In the genomic region with DNA sequence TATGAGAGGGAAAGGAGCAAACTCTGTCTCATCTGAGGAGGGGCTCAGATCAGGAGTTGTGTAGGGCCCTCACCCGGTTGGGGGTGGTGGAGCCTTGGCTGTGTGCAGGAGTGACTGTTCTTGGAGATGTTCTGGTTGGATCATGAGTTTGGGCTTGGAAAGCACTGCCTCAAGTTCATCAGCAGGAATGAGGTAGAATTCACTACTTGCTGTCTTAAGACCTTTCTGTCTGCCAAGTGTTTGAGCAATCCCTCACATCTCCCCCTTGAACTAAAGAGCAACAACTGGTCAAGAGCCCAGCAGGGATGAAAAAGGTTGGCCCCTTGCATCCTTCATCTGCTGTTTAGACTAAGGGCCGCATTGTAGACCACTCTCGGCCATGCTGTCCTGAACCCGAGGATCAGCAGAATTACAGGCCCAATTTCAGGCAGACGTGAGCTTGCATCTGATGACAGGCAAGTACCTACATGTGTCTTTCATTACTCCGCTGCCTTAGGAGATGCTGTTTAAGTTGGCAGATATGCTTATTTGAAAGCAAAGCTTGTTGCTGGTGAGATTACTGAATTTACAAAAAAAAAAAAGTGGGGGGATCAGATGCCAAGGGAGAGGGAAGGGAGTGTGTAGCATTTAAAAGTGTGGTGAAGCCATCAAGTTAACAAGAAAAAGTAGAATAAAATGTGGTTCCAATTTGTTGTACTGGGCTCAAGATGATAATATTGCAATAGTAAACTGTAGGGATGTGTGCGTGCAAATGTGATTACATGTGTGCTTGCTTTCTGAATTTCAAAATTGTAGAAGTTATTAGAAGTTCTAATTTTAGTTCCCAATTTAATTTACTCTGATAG, we compare ENCODE assay signal across 9 cellular contexts. TPM values are rescaled to one million over a fixed set of nuclear protein-coding genes. Genes with fewer than 3 reads are reported as not detected.
DNase-seq lines count a peak whose midpoint lies in the region; ATAC-seq and TF ChIP-seq lines count a peak whose summit lies in the region.
"Had no signal": no experiment of that assay in that cellular context is flagged by ENCODE, and none has a peak within 500 bp of the region (broad histone marks: within the 10 kb centered on the region; RNA-seq: fewer than 3 reads in every experiment).

No MANE protein-coding gene starts in this region.

- peaks cover 33% of the 10 kb centered on the region for H3K4me1 ChIP-seq in mucosa of descending colon (ENCODE audit: low read depth)
- peaks cover 3% of the 10 kb centered on the region; the same call in 1 of the 2 replicates for H3K4me1 ChIP-seq in HAP-1

- H3K27ac ChIP-seq in coronary artery = peak overlapping the region; percentile 56 to 89

- ATAC-seq in activated T-cell treated with anti-CD3 and anti-CD28 coated beads, Interleukin-2, amount 50 U/mL, for 72 hours (replicated peaks in 1 of 2) = peak; percentile 36 to 39
- ATAC-seq in mucosa of descending colon = peak; percentile 42
- ATAC-seq in HG02623 (IDR thresholded peaks at IDR 0.05; ENCODE audit: unreplicated experiment) = no peak

- H3K4me3 ChIP-seq in coronary artery = peak overlapping the region; percentile 57
- no peak overlapping the region for H3K4me3 ChIP-seq in mucosa of descending colon
- no peak overlapping the region for H3K4me3 ChIP-seq in HAP-1

- no peaks in the 10 kb centered on the region for H3K36me3 ChIP-seq in mucosa of descending colon (ENCODE audit: low read depth)
- no peaks in the 10 kb centered on the region for H3K36me3 ChIP-seq in HAP-1 (replicated peaks)

- H3K27me3 ChIP-seq in HAP-1 (ENCODE audit: low read depth) = no peaks in the 10 kb centered on the region

- intact Hi-C loops in mucosa of descending colon (cut with DNase I, micrococcal nuclease) = loop anchor here (5.0 kb wide), 1 partner anchor 1005 kb away; no protein-coding TSS in a partner anchor

- H3K9me3 ChIP-seq in mucosa of descending colon (no peaks in the 10 kb centered on the region), HAP-1 (no peaks in the 10 kb centered on the region)

- H3K4me1 Mint-ChIP-seq in activated T-cell treated with anti-CD3 and anti-CD28 coated beads, Interleukin-2, amount 50 U/mL, for 72 hours (ENCODE audit: low read depth) = peaks cover 83% of the 10 kb centered on the region

- no peaks in the 10 kb centered on the region for H3K9me3 Mint-ChIP-seq in activated T-cell treated with anti-CD3 and anti-CD28 coated beads, Interleukin-2, amount 50 U/mL, for 72 hours
- H3K9me3 Mint-ChIP-seq: stimulated activated naive B cell treated with anti-CD40 and anti-IgM and Interleukin-4, amounts not matched to agents 10 μg/mL and 1 μg/mL and 100 μg/mL, for 72 hours had no signal

- TF ChIP-seq CTCF in coronary artery (IDR thresholded peaks at IDR 0.05) (no peak), mucosa of descending colon (IDR thresholded peaks at IDR 0.05) (no peak)

- in situ Hi-C loops in HAP-1 (cut with MboI; ENCODE audit: low sequenced_read_pairs) = loop anchor here (10.0 kb wide), 1 partner anchor 1007 kb away; no protein-coding TSS in a partner anchor

- H3K4me3 Mint-ChIP-seq in activated T-cell treated with anti-CD3 and anti-CD28 coated beads, Interleukin-2, amount 50 U/mL, for 72 hours = peak overlapping the region; percentile 16 to 56
- H3K4me3 Mint-ChIP-seq: stimulated activated naive B cell treated with anti-CD40 and anti-IgM and Interleukin-4, amounts not matched to agents 10 μg/mL and 1 μg/mL and 100 μg/mL, for 72 hours had no signal

- H3K36me3 Mint-ChIP-seq in activated T-cell treated with anti-CD3 and anti-CD28 coated beads, Interleukin-2, amount 50 U/mL, for 72 hours (ENCODE audit: insufficient read depth in 2 of 2) = no peaks in the 10 kb centered on the region

- H3K27ac Mint-ChIP-seq in activated T-cell treated with anti-CD3 and anti-CD28 coated beads, Interleukin-2, amount 50 U/mL, for 72 hours = peak overlapping the region; percentile 93
- H3K27ac Mint-ChIP-seq: stimulated activated naive B cell treated with anti-CD40 and anti-IgM and Interleukin-4, amounts not matched to agents 10 μg/mL and 1 μg/mL and 100 μg/mL, for 72 hours had no signal

- H3K27me3 Mint-ChIP-seq in activated T-cell treated with anti-CD3 and anti-CD28 coated beads, Interleukin-2, amount 50 U/mL, for 72 hours (ENCODE audit: low read depth) = no peaks in the 10 kb centered on the region
- H3K27me3 Mint-ChIP-seq: stimulated activated naive B cell treated with anti-CD40 and anti-IgM and Interleukin-4, amounts not matched to agents 10 μg/mL and 1 μg/mL and 100 μg/mL, for 72 hours had no signal

- no peak for DNase-seq in activated T-cell treated with anti-CD3 and anti-CD28 coated beads, Interleukin-2, amount 50 U/mL, for 72 hours
- DNase-seq in activated T-cell treated with anti-CD3 and anti-CD28 coated beads for 4 hours (no peak), coronary artery (ENCODE audit: low spot score) (no peak), mucosa of descending colon (peak in 1 of 3 donors; percentile 24), ureter (ENCODE audit: low spot score) (peak; percentile 52), HAP-1 (ENCODE audit: low spot score in 2 of 2) (no peak), islet precursor cell (no peak)

RNA-seq across cellular contexts. Expression of gene PIK3R1, which starts 36.5 kb away (rescaled TPM):
- 10 to 100 TPM; 46.5 to 74.2 TPM for total RNA-seq in activated T-cell treated with anti-CD3 and anti-CD28 coated beads, Interleukin-2, amount 50 U/mL, for 72 hours
- total RNA-seq in mucosa of descending colon (100 to 1,000 TPM in 1 of 3 donors, 10 to 100 TPM in 2; 66.7 to 197 (median 74.9) TPM), ureter (185 TPM)
